2 cellular contexts compared by ENCODE assay signal in the genomic region with DNA sequence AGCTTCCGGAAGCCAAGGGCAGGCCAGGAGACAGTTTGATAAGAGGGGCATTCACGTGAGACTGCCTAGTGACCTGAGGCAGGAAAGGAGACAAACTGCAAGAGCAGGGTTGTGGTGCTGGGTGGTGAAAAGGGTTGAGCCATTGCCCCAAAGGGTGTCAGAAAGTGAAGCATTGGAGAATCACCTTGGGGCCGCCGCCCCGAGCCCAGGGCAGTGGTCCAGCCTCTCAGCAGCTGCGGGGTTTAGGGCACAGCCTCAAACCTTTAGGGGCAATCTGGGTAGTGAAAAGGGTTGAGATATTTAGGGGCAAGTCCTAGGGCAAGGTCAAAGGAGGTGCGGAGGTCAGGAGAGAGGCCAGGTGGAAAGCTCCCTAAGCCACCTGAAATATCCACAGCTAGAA.
TF ChIP-seq lines count a peak whose summit lies in the region.

No MANE protein-coding gene starts in this region.

TF ChIP-seq in IMR-90, 13 proteins besides CTCF, POLR2A, EP300 and RAD21:
- TF ChIP-seq BHLHE40 (IDR thresholded peaks at IDR 0.05; ENCODE audit: low read depth, low read length): no peak
- TF ChIP-seq NFE2L2 (IDR thresholded peaks at IDR 0.05; ENCODE audit: low read depth, low read length): no peak
- no peak for TF ChIP-seq MAFK (IDR thresholded peaks at IDR 0.05; ENCODE audit: low read depth, low read length)
- TF ChIP-seq USF2 (IDR thresholded peaks at IDR 0.05; ENCODE audit: low read depth, low read length): no peak
- TF ChIP-seq ELK1 (IDR thresholded peaks at IDR 0.05; ENCODE audit: borderline replicate concordance, low read depth, low read length): no peak
- no peak for TF ChIP-seq RCOR1 (IDR thresholded peaks at IDR 0.05; ENCODE audit: insufficient replicate concordance, low read length)
- no peak for TF ChIP-seq MAZ (IDR thresholded peaks at IDR 0.05; ENCODE audit: borderline replicate concordance, low read depth, low read length)
- no peak for TF ChIP-seq MXI1 (IDR thresholded peaks at IDR 0.05; ENCODE audit: borderline replicate concordance, low read depth, low read length)
- no peak for TF ChIP-seq RFX5 (IDR thresholded peaks at IDR 0.05; ENCODE audit: low read depth, low read length)
- TF ChIP-seq CHD1 (IDR thresholded peaks at IDR 0.05; ENCODE audit: low read depth, low read length): no peak
- TF ChIP-seq FOS (IDR thresholded peaks at IDR 0.05; ENCODE audit: low read depth, low read length): no peak
- no peak for TF ChIP-seq SMC3 (IDR thresholded peaks at IDR 0.05; ENCODE audit: low read depth, low read length)
- no peak for TF ChIP-seq CEBPB (IDR thresholded peaks at IDR 0.05; ENCODE audit: low read depth, low read length)

TF ChIP-seq in H1, 55 proteins besides CTCF, POLR2A, EP300 and RAD21:
- no peak for TF ChIP-seq SP4 (IDR thresholded peaks at IDR 0.05; ENCODE audit: low read length)
- no peak for TF ChIP-seq ZNF274 (IDR thresholded peaks at IDR 0.05; ENCODE audit: borderline replicate concordance, extremely low read depth, low read length)
- TF ChIP-seq, protein P1, sequence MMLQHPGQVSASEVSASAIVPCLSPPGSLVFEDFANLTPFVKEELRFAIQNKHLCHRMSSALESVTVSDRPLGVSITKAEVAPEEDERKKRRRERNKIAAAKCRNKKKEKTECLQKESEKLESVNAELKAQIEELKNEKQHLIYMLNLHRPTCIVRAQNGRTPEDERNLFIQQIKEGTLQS (IDR thresholded peaks at IDR 0.05; ENCODE audit: insufficient read depth, low read depth, low read length): no peak
- no peak for TF ChIP-seq TAF1 (IDR thresholded peaks at IDR 0.05; ENCODE audit: low read depth, low read length)
- TF ChIP-seq, protein P2, sequence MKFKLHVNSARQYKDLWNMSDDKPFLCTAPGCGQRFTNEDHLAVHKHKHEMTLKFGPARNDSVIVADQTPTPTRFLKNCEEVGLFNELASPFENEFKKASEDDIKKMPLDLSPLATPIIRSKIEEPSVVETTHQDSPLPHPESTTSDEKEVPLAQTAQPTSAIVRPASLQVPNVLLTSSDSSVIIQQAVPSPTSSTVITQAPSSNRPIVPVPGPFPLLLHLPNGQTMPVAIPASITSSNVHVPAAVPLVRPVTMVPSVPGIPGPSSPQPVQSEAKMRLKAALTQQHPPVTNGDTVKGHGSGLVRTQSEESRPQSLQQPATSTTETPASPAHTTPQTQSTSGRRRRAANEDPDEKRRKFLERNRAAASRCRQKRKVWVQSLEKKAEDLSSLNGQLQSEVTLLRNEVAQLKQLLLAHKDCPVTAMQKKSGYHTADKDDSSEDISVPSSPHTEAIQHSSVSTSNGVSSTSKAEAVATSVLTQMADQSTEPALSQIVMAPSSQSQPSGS (IDR thresholded peaks at IDR 0.05; ENCODE audit: low read length): no peak
- TF ChIP-seq HDAC2 (IDR thresholded peaks at IDR 0.05; ENCODE audit: borderline replicate concordance in 1 of 2, low read depth in 2 of 2, low read length in 2 of 2): no peak
- TF ChIP-seq, protein P3, sequence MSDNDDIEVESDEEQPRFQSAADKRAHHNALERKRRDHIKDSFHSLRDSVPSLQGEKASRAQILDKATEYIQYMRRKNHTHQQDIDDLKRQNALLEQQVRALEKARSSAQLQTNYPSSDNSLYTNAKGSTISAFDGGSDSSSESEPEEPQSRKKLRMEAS (IDR thresholded peaks at IDR 0.05): no peak
- TF ChIP-seq RBBP5 (IDR thresholded peaks at IDR 0.05; ENCODE audit: borderline replicate concordance, low read depth, low read length): no peak
- no peak for TF ChIP-seq RNF2 (IDR thresholded peaks at IDR 0.05; ENCODE audit: borderline replicate concordance, low read depth, low read length, missing control alignments, poor library complexity, severe bottlenecking)
- no peak for TF ChIP-seq BCL11A (IDR thresholded peaks at IDR 0.05; ENCODE audit: low read depth in 2 of 2, low read length in 2 of 2)
- TF ChIP-seq NANOG (IDR thresholded peaks at IDR 0.05; ENCODE audit: insufficient read depth, low read depth, low read length, poor library complexity, severe bottlenecking): no peak
- TF ChIP-seq TCF12 (IDR thresholded peaks at IDR 0.05; ENCODE audit: low read depth, low read length): no peak
- TF ChIP-seq GTF2F1 (IDR thresholded peaks at IDR 0.05; ENCODE audit: borderline replicate concordance, low read depth, low read length): no peak
- no peak for TF ChIP-seq TBP (IDR thresholded peaks at IDR 0.05; ENCODE audit: low read depth, low read length)
- TF ChIP-seq TEAD4 (IDR thresholded peaks at IDR 0.05; ENCODE audit: low read depth, low read length): no peak
- no peak for TF ChIP-seq SAP30 (IDR thresholded peaks at IDR 0.05; ENCODE audit: insufficient read depth, insufficient replicate concordance, low read length)
- TF ChIP-seq KDM1A (IDR thresholded peaks at IDR 0.05; ENCODE audit: borderline replicate concordance, low read length): no peak
- no peak for TF ChIP-seq ASH2L (IDR thresholded peaks at IDR 0.05; ENCODE audit: low read length)
- no peak for TF ChIP-seq RXRA (IDR thresholded peaks at IDR 0.05; ENCODE audit: insufficient read depth, low read depth, low read length)
- no peak for TF ChIP-seq CHD7 (IDR thresholded peaks at IDR 0.05; ENCODE audit: insufficient replicate concordance, low read length)
TF ChIP-seq in H1: peak in this region for 0.
